1 cellular context compared by ENCODE assay signal in genomic region chr15:77529394-77530159, GRCh38.
TF ChIP-seq lines count a peak whose summit lies in the region.

No MANE protein-coding gene starts in this region.

TF ChIP-seq in HepG2, 621 proteins besides CTCF, POLR2A, EP300 and RAD21 (continues in another document):
- TF ChIP-seq NFAT5 (CRISPR knock-in tag; IDR thresholded peaks at IDR 0.05) (no peak), ZNF235 (CRISPR knock-in tag; IDR thresholded peaks at IDR 0.05; ENCODE audit: borderline replicate concordance) (no peak), ZNF318 (CRISPR knock-in tag; IDR thresholded peaks at IDR 0.05) (no peak), ZMYM2 (CRISPR knock-in tag; IDR thresholded peaks at IDR 0.05) (no peak), REST (IDR thresholded peaks at IDR 0.05; ENCODE audit: borderline replicate concordance in 1 of 2, low read depth in 1 of 2, low read length in 2 of 2) (no peak), ZNF766 (CRISPR knock-in tag; IDR thresholded peaks at IDR 0.05; ENCODE audit: borderline replicate concordance) (no peak), ZNF264 (CRISPR knock-in tag; IDR thresholded peaks at IDR 0.05) (no peak), ZNF136 (CRISPR knock-in tag; IDR thresholded peaks at IDR 0.05; ENCODE audit: low read depth) (no peak), KLF6 (CRISPR knock-in tag; IDR thresholded peaks at IDR 0.05) (no peak), CHD2 (IDR thresholded peaks at IDR 0.05; ENCODE audit: low read depth, low read length) (no peak), ATF6 (CRISPR knock-in tag; conservative IDR thresholded peaks at IDR 0.05) (no peak), ZNF850 (CRISPR knock-in tag; conservative IDR thresholded peaks at IDR 0.05) (no peak), FUBP1 (CRISPR knock-in tag; IDR thresholded peaks at IDR 0.05; ENCODE audit: borderline replicate concordance) (no peak), MYPOP (CRISPR knock-in tag; IDR thresholded peaks at IDR 0.05) (no peak), ZNF710 (CRISPR knock-in tag; IDR thresholded peaks at IDR 0.05; ENCODE audit: borderline replicate concordance) (no peak), ARNT2 (CRISPR knock-in tag; IDR thresholded peaks at IDR 0.05; ENCODE audit: low read depth) (no peak), ZFY (CRISPR knock-in tag; IDR thresholded peaks at IDR 0.05) (peak; percentile 65), ZNF513 (CRISPR knock-in tag; conservative IDR thresholded peaks at IDR 0.05) (no peak), HNRNPUL1 (IDR thresholded peaks at IDR 0.05; ENCODE audit: low read depth, low read length) (no peak), ZNF329 (CRISPR knock-in tag; IDR thresholded peaks at IDR 0.05; ENCODE audit: low read depth) (no peak), HNF4A (CRISPR knock-in tag; IDR thresholded peaks at IDR 0.05) (peak; percentile 77)
